Comparison of ENCODE assay signal across 21 cellular contexts in genomic region chr4:102631616-102632015, GRCh38.
"Had no signal": no experiment of that assay in that cellular context is flagged by ENCODE, and none has a peak within 500 bp of the region (broad histone marks: within the 10 kb centered on the region; RNA-seq: fewer than 3 reads in every experiment).

No MANE protein-coding gene starts in this region.

- FAIRE-seq: frontal cortex, small intestine had no signal

- H3K9me3 Mint-ChIP-seq: activated CD4-positive, alpha-beta memory T cell treated with anti-CD3 and anti-CD28 coated beads for 36 hours; activated naive CD8-positive, alpha-beta T cell treated with anti-CD3 and anti-CD28 coated beads for 36 hours; activated T-cell treated with anti-CD3 and anti-CD28 coated beads, Interleukin-2, amount 50 U/mL, for 4 hours; brain; immature natural killer cell; nephron had no signal

- H3K9me3 ChIP-seq: mucosa of descending colon, tibial nerve had no signal

- H3K27ac ChIP-seq: tibial nerve had no signal

- H3K27ac Mint-ChIP-seq: progenitor cell of endocrine pancreas had no signal

- DNase-seq: activated CD4-positive, alpha-beta memory T cell treated with anti-CD3 and anti-CD28 coated beads for 36 hours; activated effector memory CD4-positive, alpha-beta T cell treated with Interleukin-2 at 50 U/mL for 16 hours; activated naive CD8-positive, alpha-beta T cell treated with anti-CD3 and anti-CD28 coated beads for 36 hours; activated T-cell treated with anti-CD3 and anti-CD28 coated beads, Interleukin-2, amount 50 U/mL, for 4 hours; cortex of kidney; effector CD8-positive, alpha-beta T cell; head of caudate nucleus; immature natural killer cell; occipital lobe; right cardiac atrium; small intestine; stimulated activated CD4-positive, alpha-beta T cell treated with anti-CD3 and anti-CD28 coated beads, Interleukin-4, amount 100 ng/mL, for 24 hours; stimulated activated naive CD4-positive, alpha-beta T cell; substantia nigra; SW 1271 had no signal

- H3K4me3 Mint-ChIP-seq: activated CD4-positive, alpha-beta memory T cell treated with anti-CD3 and anti-CD28 coated beads for 36 hours; activated naive CD8-positive, alpha-beta T cell treated with anti-CD3 and anti-CD28 coated beads for 36 hours; activated T-cell treated with anti-CD3 and anti-CD28 coated beads, Interleukin-2, amount 50 U/mL, for 4 hours; brain; immature natural killer cell; nephron had no signal

- H3K4me3 ChIP-seq: mucosa of descending colon, tibial nerve had no signal

- ATAC-seq: activated T-cell treated with anti-CD3 and anti-CD28 coated beads, Interleukin-2, amount 50 U/mL, for 4 hours; right cardiac atrium had no signal

- H3K4me1 ChIP-seq: tibial nerve had no signal

- H3K27me3 ChIP-seq: tibial nerve had no signal

- H3K27me3 Mint-ChIP-seq: activated CD4-positive, alpha-beta memory T cell treated with anti-CD3 and anti-CD28 coated beads for 36 hours; activated naive CD8-positive, alpha-beta T cell treated with anti-CD3 and anti-CD28 coated beads for 36 hours; brain; progenitor cell of endocrine pancreas had no signal
